ENCODE assay signal across 1 cellular context in the genomic region with DNA sequence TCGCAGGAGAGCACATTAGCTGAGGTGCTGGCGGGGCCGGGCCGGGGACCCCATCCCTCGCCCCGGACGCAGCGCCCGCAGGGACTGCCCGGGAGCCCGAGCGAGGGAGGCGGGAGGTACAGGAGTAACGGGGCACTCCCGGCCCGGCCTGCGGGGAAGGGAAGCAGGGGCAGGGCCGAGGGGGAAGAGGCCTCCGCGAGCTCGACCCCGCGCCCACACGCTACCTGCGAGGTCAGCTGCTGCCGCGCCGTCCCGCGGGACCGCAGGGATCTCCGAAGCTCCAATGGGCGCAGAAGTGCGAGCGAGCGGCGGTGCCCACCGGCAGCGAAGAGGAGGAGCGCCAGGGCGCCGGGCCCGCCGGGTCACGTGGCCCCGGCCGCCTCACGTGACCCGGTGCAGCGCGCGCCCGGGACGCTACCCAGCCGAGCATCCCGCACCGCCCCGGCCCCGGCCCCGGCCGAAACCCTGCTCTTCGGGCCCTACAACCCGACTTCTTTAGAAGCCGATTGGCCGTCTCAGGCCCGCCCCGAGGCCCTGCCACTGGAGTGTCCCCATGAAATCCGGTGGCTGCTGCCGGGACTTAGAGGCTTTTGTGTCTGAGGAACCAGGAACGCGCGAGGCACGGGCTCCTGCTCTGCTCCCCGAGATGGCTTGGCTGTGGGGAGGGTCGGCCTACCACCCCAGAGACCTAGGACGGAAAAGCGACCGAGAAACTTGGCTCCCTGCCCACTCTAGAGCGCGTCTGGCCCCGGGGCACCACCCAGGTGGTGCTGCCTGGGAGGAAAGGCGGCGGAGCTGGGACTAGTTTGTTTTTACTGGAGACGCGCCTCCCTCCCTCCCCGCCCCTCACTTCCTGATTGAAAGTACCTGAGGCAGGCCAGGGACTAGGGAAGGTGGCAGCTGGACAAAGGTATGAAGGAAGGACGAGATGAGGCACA.
A peak's percentile ranks its signal among the peaks of the same experiment; 100 is the strongest.
TF ChIP-seq lines count a peak whose summit lies in the region.

RCBTB1 (minus strand) TSS at position 339 of the 938 bp plus-strand sequence. CDS start 18,279 bp downstream, outside the sequence.

TF ChIP-seq in HepG2, 621 proteins besides CTCF, POLR2A, EP300 and RAD21 (continued from another document and continues in another):
- TF ChIP-seq GPBP1L1 (CRISPR knock-in tag; IDR thresholded peaks at IDR 0.05) (no peak), ZSCAN20 (CRISPR knock-in tag; IDR thresholded peaks at IDR 0.05; ENCODE audit: borderline replicate concordance) (peak; percentile 67; the same call in 1 of the 2 replicates), ZNF639 (CRISPR knock-in tag; conservative IDR thresholded peaks at IDR 0.05) (peak; percentile 30; the same call in 1 of the 2 replicates), ZNF142 (CRISPR knock-in tag; IDR thresholded peaks at IDR 0.05) (no peak), PTBP1 (IDR thresholded peaks at IDR 0.05; ENCODE audit: low read depth, low read length, poor library complexity, severe bottlenecking) (no peak), ZNF446 (CRISPR knock-in tag; IDR thresholded peaks at IDR 0.05) (peak; percentile 58; the same call in 1 of the 2 replicates), ZNF30 (CRISPR knock-in tag; IDR thresholded peaks at IDR 0.05) (peak; percentile 84; the same call in 1 of the 2 replicates), AFF4 (CRISPR knock-in tag; IDR thresholded peaks at IDR 0.05) (no peak), ZEB1 (IDR thresholded peaks at IDR 0.05; ENCODE audit: insufficient replicate concordance, low read depth) (peak; percentile 77), GATAD1 (CRISPR knock-in tag; IDR thresholded peaks at IDR 0.05) (peak; percentile 80), HOMEZ (CRISPR knock-in tag; IDR thresholded peaks at IDR 0.05; ENCODE audit: low read depth) (no peak), BCL6 (CRISPR knock-in tag; IDR thresholded peaks at IDR 0.05) (0 out of 2 replicates have a peak, but pooled peaks have one; percentile 21), REXO4 (CRISPR knock-in tag; IDR thresholded peaks at IDR 0.05; ENCODE audit: borderline replicate concordance) (no peak), SAFB2 (CRISPR knock-in tag; IDR thresholded peaks at IDR 0.05; ENCODE audit: borderline replicate concordance, low read depth) (peak; percentile 87; the same call in 1 of the 2 replicates), ZNF607 (CRISPR knock-in tag; IDR thresholded peaks at IDR 0.05; ENCODE audit: borderline replicate concordance) (peak; percentile 44; the same call in 1 of the 2 replicates), ZNF343 (CRISPR knock-in tag; IDR thresholded peaks at IDR 0.05) (0 out of 2 replicates have a peak, but pooled peaks have one; percentile 17), RXRA (CRISPR knock-in tag; IDR thresholded peaks at IDR 0.05) (peak; percentile 58; the same call in 1 of the 2 replicates), SALL1 (CRISPR knock-in tag; IDR thresholded peaks at IDR 0.05) (peak; percentile 61), NFIC (IDR thresholded peaks at IDR 0.05; ENCODE audit: low read length) (no peak), ZNF850 (CRISPR knock-in tag; conservative IDR thresholded peaks at IDR 0.05) (no peak), ZNF333 (CRISPR knock-in tag; IDR thresholded peaks at IDR 0.05; ENCODE audit: borderline replicate concordance) (peak; percentile 63; the same call in 1 of the 2 replicates), CREBL2 (CRISPR knock-in tag; IDR thresholded peaks at IDR 0.05; ENCODE audit: borderline replicate concordance) (peak; percentile 70; the same call in 1 of the 2 replicates), NONO (IDR thresholded peaks at IDR 0.05) (no peak), NONO (CRISPR knock-in tag; conservative IDR thresholded peaks at IDR 0.05) (peak; percentile 67), ATF2 (CRISPR knock-in tag; IDR thresholded peaks at IDR 0.05) (0 out of 2 replicates have a peak, but pooled peaks have one; percentile 41)
- TF ChIP-seq, protein P1, sequence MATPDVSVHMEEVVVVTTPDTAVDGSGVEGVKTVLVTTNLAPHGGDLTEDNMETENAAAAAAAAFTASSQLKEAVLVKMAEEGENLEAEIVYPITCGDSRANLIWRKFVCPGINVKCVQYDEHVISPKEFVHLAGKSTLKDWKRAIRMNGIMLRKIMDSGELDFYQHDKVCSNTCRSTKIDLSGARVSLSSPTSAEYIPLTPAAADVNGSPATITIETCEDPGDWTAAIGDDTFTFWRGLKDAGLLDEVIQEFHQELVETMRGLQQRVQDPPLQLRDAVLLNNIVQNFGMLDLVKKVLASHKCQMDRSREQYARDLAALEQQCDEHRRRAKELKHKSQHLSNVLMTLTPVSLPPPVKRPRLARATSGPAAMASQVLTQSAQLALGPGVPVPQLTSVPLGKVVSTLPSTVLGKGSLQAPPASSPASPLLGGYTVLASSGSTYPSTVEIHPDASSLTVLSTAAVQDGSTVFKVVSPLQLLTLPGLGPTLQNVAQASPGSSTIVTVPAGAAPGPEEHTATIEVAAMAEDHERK (CRISPR knock-in tag; IDR thresholded peaks at IDR 0.05; ENCODE audit: low read depth), result no peak
- TF ChIP-seq, protein P2, sequence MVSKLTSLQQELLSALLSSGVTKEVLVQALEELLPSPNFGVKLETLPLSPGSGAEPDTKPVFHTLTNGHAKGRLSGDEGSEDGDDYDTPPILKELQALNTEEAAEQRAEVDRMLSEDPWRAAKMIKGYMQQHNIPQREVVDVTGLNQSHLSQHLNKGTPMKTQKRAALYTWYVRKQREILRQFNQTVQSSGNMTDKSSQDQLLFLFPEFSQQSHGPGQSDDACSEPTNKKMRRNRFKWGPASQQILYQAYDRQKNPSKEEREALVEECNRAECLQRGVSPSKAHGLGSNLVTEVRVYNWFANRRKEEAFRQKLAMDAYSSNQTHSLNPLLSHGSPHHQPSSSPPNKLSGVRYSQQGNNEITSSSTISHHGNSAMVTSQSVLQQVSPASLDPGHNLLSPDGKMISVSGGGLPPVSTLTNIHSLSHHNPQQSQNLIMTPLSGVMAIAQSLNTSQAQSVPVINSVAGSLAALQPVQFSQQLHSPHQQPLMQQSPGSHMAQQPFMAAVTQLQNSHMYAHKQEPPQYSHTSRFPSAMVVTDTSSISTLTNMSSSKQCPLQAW (CRISPR knock-in tag; IDR thresholded peaks at IDR 0.05), result no peak
